In genomic region chr6:165204807-165205545, GRCh38 we compare ENCODE assay signal across 17 cellular contexts.
"Had no signal": no experiment of that assay in that cellular context is flagged by ENCODE, and none has a peak within 500 bp of the region (broad histone marks: within the 10 kb centered on the region; RNA-seq: fewer than 3 reads in every experiment).

No MANE protein-coding gene starts in this region.

- H3K27ac ChIP-seq: adrenal gland, ascending aorta, gastroesophageal sphincter, heart left ventricle, testis, vagina had no signal

- H3K9me3 ChIP-seq: adrenal gland, ascending aorta, testis, vagina had no signal

- H3K4me3 ChIP-seq: adrenal gland, ascending aorta, gastroesophageal sphincter, heart left ventricle, testis, vagina had no signal

- H3K27me3 ChIP-seq: adrenal gland, ascending aorta, gastroesophageal sphincter, heart left ventricle, testis, vagina had no signal

- H3K36me3 ChIP-seq: adrenal gland, ascending aorta, gastroesophageal sphincter, heart left ventricle, vagina had no signal

- H3K4me1 ChIP-seq: adrenal gland, ascending aorta, gastroesophageal sphincter, heart left ventricle, testis, vagina had no signal

- DNase-seq: activated CD4-positive, alpha-beta T cell treated with anti-CD3 and anti-CD28 coated beads for 1 hour; activated CD4-positive, alpha-beta T cell treated with anti-CD3 and anti-CD28 coated beads, Interleukin-2, amount 50 U/mL, for 1 hour; activated CD8-positive, alpha-beta T cell treated with anti-CD3 and anti-CD28 coated beads, Interleukin-2, amount 10 ng/mL, durations not matched to agents 7 days and 5 days; activated T-cell treated with anti-CD3 and anti-CD28 coated beads, Interleukin-2, amount 50 U/mL, for 24 hours; adrenal gland; central memory CD4-positive, alpha-beta T cell; effector memory CD4-positive, alpha-beta T cell; heart left ventricle; occipital lobe; posterior cingulate gyrus; stimulated activated CD4-positive, alpha-beta T cell treated with anti-CD3 and anti-CD28 coated beads, Interleukin-2, amount 100 ng/mL, for 48 hours; stimulated activated naive CD4-positive, alpha-beta T cell; testis; trophoblast cell had no signal
